Comparison of ENCODE assay signal across 19 cellular contexts in genomic region chr16:81677375-81677737, GRCh38.
DNase-seq lines count a peak whose midpoint lies in the region; ATAC-seq and TF ChIP-seq lines count a peak whose summit lies in the region.
"Had no signal": no experiment of that assay in that cellular context is flagged by ENCODE, and none has a peak within 500 bp of the region (broad histone marks: within the 10 kb centered on the region; RNA-seq: fewer than 3 reads in every experiment).

No MANE protein-coding gene starts in this region.

- H3K27me3 Mint-ChIP-seq in activated CD8-positive, alpha-beta T cell treated with anti-CD3 and anti-CD28 coated beads, Interleukin-2, amount 10 ng/mL, durations not matched to agents 7 days and 5 days (ENCODE audit: low read depth), result no peaks in the 10 kb centered on the region
- no peaks in the 10 kb centered on the region for H3K27me3 Mint-ChIP-seq in activated CD8-positive, alpha-beta T cell treated with anti-CD3 and anti-CD28 coated beads for 36 hours
- H3K27me3 Mint-ChIP-seq in central memory CD8-positive, alpha-beta T cell, result no peaks in the 10 kb centered on the region
- H3K27me3 Mint-ChIP-seq: IgD-negative memory B cell had no signal

- no peak overlapping the region for H3K27ac ChIP-seq in HEK293 (ENCODE audit: extremely low read depth, low read depth, low read length)
- peak overlapping the region; percentile 37 for H3K27ac ChIP-seq in stomach smooth muscle (ENCODE audit: low read length)
- H3K27ac ChIP-seq: HL-60 had no signal

- POLR2A ChIA-PET in activated CD8-positive, alpha-beta T cell treated with anti-CD3 and anti-CD28 coated beads, Interleukin-2, amount 10 ng/mL, durations not matched to agents 7 days and 5 days (lab: Charles Lee), result no interaction called here
- POLR2A ChIA-PET in activated CD8-positive, alpha-beta T cell treated with anti-CD3 and anti-CD28 coated beads for 36 hours (lab: Charles Lee), result no interaction called here
- POLR2A ChIA-PET in HEK293 (lab: Yijun Ruan, JAX), result no interaction called here

- TF ChIP-seq CTCF in activated CD8-positive, alpha-beta T cell treated with anti-CD3 and anti-CD28 coated beads for 36 hours (IDR thresholded peaks at IDR 0.05), result no peak
- TF ChIP-seq CTCF in HEK293 (tag by site-specific recombination; IDR thresholded peaks at IDR 0.05), result no peak

- no peaks in the 10 kb centered on the region for H3K27me3 ChIP-seq in stomach smooth muscle (ENCODE audit: control insufficient read depth in 1 of 2, insufficient read depth in 2 of 2, low read length in 2 of 2)

- no peak for ATAC-seq in activated CD8-positive, alpha-beta T cell treated with anti-CD3 and anti-CD28 coated beads, Interleukin-2, amount 10 ng/mL, durations not matched to agents 7 days and 5 days
- no peak for ATAC-seq in activated CD8-positive, alpha-beta T cell treated with anti-CD3 and anti-CD28 coated beads for 36 hours
- ATAC-seq in central memory CD8-positive, alpha-beta T cell (replicated peaks; ENCODE audit: extremely low read depth, poor library complexity, severe bottlenecking), result no peak
- no peak for ATAC-seq in HG03378 (IDR thresholded peaks at IDR 0.05; ENCODE audit: unreplicated experiment)
- ATAC-seq: CD8-positive, alpha-beta T cell had no signal

- no peaks in the 10 kb centered on the region for H3K4me1 Mint-ChIP-seq in activated CD8-positive, alpha-beta T cell treated with anti-CD3 and anti-CD28 coated beads, Interleukin-2, amount 10 ng/mL, durations not matched to agents 7 days and 5 days (ENCODE audit: low read depth)
- no peaks in the 10 kb centered on the region for H3K4me1 Mint-ChIP-seq in activated CD8-positive, alpha-beta T cell treated with anti-CD3 and anti-CD28 coated beads for 36 hours (ENCODE audit: low read depth)
- H3K4me1 Mint-ChIP-seq in central memory CD8-positive, alpha-beta T cell, result peaks cover 33% of the 10 kb centered on the region

- no peaks in the 10 kb centered on the region for H3K4me1 ChIP-seq in HEK293 (ENCODE audit: control insufficient read depth, insufficient read depth, low read length)
- peaks cover 53% of the 10 kb centered on the region for H3K4me1 ChIP-seq in stomach smooth muscle (ENCODE audit: control insufficient read depth, insufficient read depth, low read length)
- H3K4me1 ChIP-seq: HAP-1 had no signal

- H3K9ac ChIP-seq in stomach smooth muscle (ENCODE audit: low read length in 2 of 2), result no peak overlapping the region

- intact Hi-C loops in activated CD8-positive, alpha-beta T cell treated with anti-CD3 and anti-CD28 coated beads for 36 hours (cut with micrococcal nuclease), result no loop called here

- H3K36me3 ChIP-seq in HEK293 (ENCODE audit: control insufficient read depth in 2 of 2, insufficient read depth in 1 of 2, low read length in 2 of 2) (peaks cover 0 to 43% of the 10 kb centered on the region in 2 experiments; a peak in 2 of 3 replicates), stomach smooth muscle (ENCODE audit: control insufficient read depth in 2 of 2, insufficient read depth in 2 of 2, low read length in 2 of 2) (peaks cover 40 to 47% of the 10 kb centered on the region in 2 donors)

- H3K9me3 Mint-ChIP-seq in activated CD8-positive, alpha-beta T cell treated with anti-CD3 and anti-CD28 coated beads, Interleukin-2, amount 10 ng/mL, durations not matched to agents 7 days and 5 days (ENCODE audit: insufficient read depth), result no peaks in the 10 kb centered on the region
- H3K9me3 Mint-ChIP-seq in activated CD8-positive, alpha-beta T cell treated with anti-CD3 and anti-CD28 coated beads for 36 hours, result no peaks in the 10 kb centered on the region
- no peaks in the 10 kb centered on the region for H3K9me3 Mint-ChIP-seq in central memory CD8-positive, alpha-beta T cell
- H3K9me3 Mint-ChIP-seq: CD8-positive, alpha-beta T cell; IgD-negative memory B cell had no signal

- H3K4me3 ChIP-seq in HEK293 (ENCODE audit: low read depth, low read length), result no peak overlapping the region
- no peak overlapping the region for H3K4me3 ChIP-seq in stomach smooth muscle (ENCODE audit: low read length in 2 of 2)
- H3K4me3 ChIP-seq: HAP-1 had no signal

- peaks cover 30% of the 10 kb centered on the region for H3K36me3 Mint-ChIP-seq in activated CD8-positive, alpha-beta T cell treated with anti-CD3 and anti-CD28 coated beads, Interleukin-2, amount 10 ng/mL, durations not matched to agents 7 days and 5 days (ENCODE audit: low read depth)
- H3K36me3 Mint-ChIP-seq in activated CD8-positive, alpha-beta T cell treated with anti-CD3 and anti-CD28 coated beads for 36 hours (ENCODE audit: low read depth), result peaks cover 4% of the 10 kb centered on the region
- H3K36me3 Mint-ChIP-seq in central memory CD8-positive, alpha-beta T cell (ENCODE audit: insufficient read depth), result peaks cover 13% of the 10 kb centered on the region

- DNase-seq in activated CD8-positive, alpha-beta T cell treated with anti-CD3 and anti-CD28 coated beads, Interleukin-2, amount 10 ng/mL, durations not matched to agents 7 days and 5 days, result no peak
- DNase-seq in activated CD8-positive, alpha-beta T cell treated with anti-CD3 and anti-CD28 coated beads for 36 hours, result no peak
- DNase-seq in central memory CD8-positive, alpha-beta T cell (ENCODE audit: low spot score in 2 of 2), result no peak
- no peak for DNase-seq in SIG-M5 (lab: John Stamatoyannopoulos, UW)
- no peak for DNase-seq in stimulated activated naive CD4-positive, alpha-beta T cell (lab: John Stamatoyannopoulos, UW)
- DNase-seq: CD8-positive, alpha-beta T cell; DMS79; NCI-H1105 treated with DMSO at 0.1 percent for 48 hours; NCI-H187; NCI-H69; NK-92 treated with Interleukin-12 subunit alpha and Interleukin-12 subunit beta, amount 100 ng/mL, for 24 hours; OCI-M1; RPMI8226 had no signal

- CTCF ChIA-PET in activated CD8-positive, alpha-beta T cell treated with anti-CD3 and anti-CD28 coated beads, Interleukin-2, amount 10 ng/mL, durations not matched to agents 7 days and 5 days (lab: Charles Lee), result no interaction called here
- CTCF ChIA-PET in activated CD8-positive, alpha-beta T cell treated with anti-CD3 and anti-CD28 coated beads for 36 hours (lab: Charles Lee), result no interaction called here
- CTCF ChIA-PET in HEK293 (lab: Yijun Ruan, JAX), result no interaction called here

- H3K27ac Mint-ChIP-seq in activated CD8-positive, alpha-beta T cell treated with anti-CD3 and anti-CD28 coated beads, Interleukin-2, amount 10 ng/mL, durations not matched to agents 7 days and 5 days, result peak overlapping the region; percentile 47
- H3K27ac Mint-ChIP-seq in activated CD8-positive, alpha-beta T cell treated with anti-CD3 and anti-CD28 coated beads for 36 hours, result no peak overlapping the region
- H3K27ac Mint-ChIP-seq in central memory CD8-positive, alpha-beta T cell (ENCODE audit: low read depth), result peak overlapping the region; percentile 69

- H3K9me3 ChIP-seq in HEK293 (ENCODE audit: control insufficient read depth, insufficient read depth, low read depth, low read length), result no peaks in the 10 kb centered on the region
- no peaks in the 10 kb centered on the region for H3K9me3 ChIP-seq in stomach smooth muscle (ENCODE audit: control insufficient read depth in 2 of 2, low read length in 2 of 2)
- H3K9me3 ChIP-seq: HAP-1 had no signal

- H3K4me3 Mint-ChIP-seq in activated CD8-positive, alpha-beta T cell treated with anti-CD3 and anti-CD28 coated beads, Interleukin-2, amount 10 ng/mL, durations not matched to agents 7 days and 5 days, result no peak overlapping the region
- no peak overlapping the region for H3K4me3 Mint-ChIP-seq in activated CD8-positive, alpha-beta T cell treated with anti-CD3 and anti-CD28 coated beads for 36 hours
- H3K4me3 Mint-ChIP-seq in central memory CD8-positive, alpha-beta T cell, result no peak overlapping the region
- H3K4me3 Mint-ChIP-seq: CD8-positive, alpha-beta T cell; IgD-negative memory B cell had no signal

TF ChIP-seq in HEK293, 187 proteins besides CTCF, POLR2A, EP300 and RAD21:
- no peak for TF ChIP-seq ZNF394 (tag by site-specific recombination; IDR thresholded peaks at IDR 0.05; ENCODE audit: borderline replicate concordance)
- TF ChIP-seq ZNF239 (tag by site-specific recombination; IDR thresholded peaks at IDR 0.05), result peak; percentile 94
TF ChIP-seq in HEK293: peak in this region for 1.
